Comparison of ENCODE assay signal across 9 cellular contexts in genomic region chr7:30142710-30143109, GRCh38. TPM values are rescaled to one million over a fixed set of nuclear protein-coding genes. Genes with fewer than 3 reads are reported as not detected.
DNase-seq lines count a peak whose midpoint lies in the region; ATAC-seq and TF ChIP-seq lines count a peak whose summit lies in the region.
"Had no signal": no experiment of that assay in that cellular context is flagged by ENCODE, and none has a peak within 500 bp of the region (broad histone marks: within the 10 kb centered on the region; RNA-seq: fewer than 3 reads in every experiment).

No MANE protein-coding gene starts in this region.

- no peaks in the 10 kb centered on the region for H4K20me1 ChIP-seq in OCI-LY3 (ENCODE audit: insufficient read depth, low read length)

- H3K36me3 ChIP-seq in OCI-LY3 (replicated peaks; ENCODE audit: low read depth, low read length) (no peaks in the 10 kb centered on the region), sigmoid colon (no peaks in the 10 kb centered on the region)
- H3K36me3 ChIP-seq: WERI-Rb-1 had no signal

- H3K9ac ChIP-seq in OCI-LY3 (ENCODE audit: low read length), result peak overlapping the region; percentile 82

- H3K9me3 ChIP-seq in OCI-LY3 (ENCODE audit: insufficient read depth, low read length) (no peaks in the 10 kb centered on the region), sigmoid colon (no peaks in the 10 kb centered on the region)

- peaks cover 0 to 7% (median under 1%) of the 10 kb centered on the region in 4 donors for H3K4me1 Mint-ChIP-seq in naive thymus-derived CD8-positive, alpha-beta T cell

- POLR2A ChIA-PET in naive thymus-derived CD8-positive, alpha-beta T cell (lab: Charles Lee), result no interaction called here

- WGBS in sigmoid colon, 2 donors, result 27 to 69% methylated on average over 9 of the region's 9 CpGs

- DNase-seq in GM04504 (ENCODE audit: low read depth) (peak; percentile 51), fibroblast of pulmonary artery (ENCODE audit: low read depth) (peak; percentile 42), sigmoid colon (no peak), T-helper 2 cell (no peak), NCI-H1694 treated with DMSO at 0.1 percent for 48 hours (lab: John Stamatoyannopoulos, UW) (no peak)
- DNase-seq in activated CD4-positive, alpha-beta T cell treated with anti-CD3 and anti-CD28 coated beads for 48 hours, result no peak
- DNase-seq in naive thymus-derived CD8-positive, alpha-beta T cell, result no peak
- DNase-seq: WERI-Rb-1 had no signal

- no peak for TF ChIP-seq EP300 in sigmoid colon (IDR thresholded peaks at IDR 0.05)

- H3K4me1 ChIP-seq in OCI-LY3 (ENCODE audit: low read length), result peaks cover 63% of the 10 kb centered on the region
- H3K4me1 ChIP-seq in sigmoid colon, result peaks cover 0 to 36% (median 19%) of the 10 kb centered on the region in 4 donors

- intact Hi-C loops in sigmoid colon (cut with DNase I), result no loop called here

- peaks cover 78% of the 10 kb centered on the region for H3K79me2 ChIP-seq in OCI-LY3 (ENCODE audit: low read length)

- H3K36me3 Mint-ChIP-seq in naive thymus-derived CD8-positive, alpha-beta T cell, result no peaks in the 10 kb centered on the region

- peak overlapping the region; percentile 91 for H3K4me2 ChIP-seq in OCI-LY3 (ENCODE audit: low read length)

- TF ChIP-seq CTCF in OCI-LY3 (IDR thresholded peaks at IDR 0.05; ENCODE audit: low read depth, low read length) (no peak), fibroblast of pulmonary artery (IDR thresholded peaks at IDR 0.05; ENCODE audit: low read length, missing control alignments) (no peak), sigmoid colon (IDR thresholded peaks at IDR 0.05) (no peak)

- H3K27ac ChIP-seq in OCI-LY3 (ENCODE audit: low read length) (peak overlapping the region; percentile 99), sigmoid colon (peak overlapping the region in 3 of 4 donors; percentile 34 to 80 (median 51))
- H3K27ac ChIP-seq: WERI-Rb-1 had no signal

- no peaks in the 10 kb centered on the region for H3K9me3 Mint-ChIP-seq in naive thymus-derived CD8-positive, alpha-beta T cell

- no peak overlapping the region for H3K4me3 Mint-ChIP-seq in naive thymus-derived CD8-positive, alpha-beta T cell

- H3K27ac Mint-ChIP-seq in naive thymus-derived CD8-positive, alpha-beta T cell, result no peak overlapping the region

- no peaks in the 10 kb centered on the region for H3K27me3 Mint-ChIP-seq in naive thymus-derived CD8-positive, alpha-beta T cell

- H3K27me3 ChIP-seq in OCI-LY3 (ENCODE audit: low read depth, low read length) (no peaks in the 10 kb centered on the region), sigmoid colon (no peaks in the 10 kb centered on the region)

- TF ChIP-seq POLR2A in sigmoid colon (IDR thresholded peaks at IDR 0.05), result no peak

- ATAC-seq in naive thymus-derived CD8-positive, alpha-beta T cell, result no peak

- no peak overlapping the region for H2AFZ ChIP-seq in OCI-LY3 (ENCODE audit: low read depth, low read length)

- H3K4me3 ChIP-seq in OCI-LY3 (ENCODE audit: low read length) (peak overlapping the region; percentile 54), fibroblast of pulmonary artery (replicated peaks; ENCODE audit: low read depth, low read length) (no peak overlapping the region), sigmoid colon (no peak overlapping the region)

RNA-seq across cellular contexts. Expression of gene MTURN, which starts 7.9 kb away (rescaled TPM):
- 100 to 1,000 TPM in 1 of 4 donors, 10 to 100 TPM in 3; 75.9 to 102 (median 87.4) TPM for total RNA-seq in sigmoid colon
- 10 to 100 TPM in 1 of 3 donors, 1 to 10 TPM in 2; 7.2 to 33.0 (median 7.4) TPM for polyA plus RNA-seq in sigmoid colon
- 10 to 100 TPM; 16.5 to 18.0 TPM for total RNA-seq in naive thymus-derived CD8-positive, alpha-beta T cell
- 1 to 10 TPM; 1.4 to 5.2 (median 3.3) TPM for polyA plus RNA-seq in naive thymus-derived CD8-positive, alpha-beta T cell

Comparison
In these comparisons a context has a peak if more than half of its experiments do, and no peak if none do; other contexts are left out.
1. DNase-seq: peak in GM04504 (single experiment) and fibroblast of pulmonary artery (single experiment); none in sigmoid colon (single experiment), T-helper 2 cell (0 of 5), NCI-H1694 treated with DMSO at 0.1 percent for 48 hours (single experiment), activated CD4-positive, alpha-beta T cell treated with anti-CD3 and anti-CD28 coated beads for 48 hours (single experiment) and naive thymus-derived CD8-positive, alpha-beta T cell (0 of 10).
2. RNA of gene MTURN, which starts 7.9 kb away (total RNA-seq): 75.9 to 102 TPM in sigmoid colon; 16.5 to 18.0 TPM in naive thymus-derived CD8-positive, alpha-beta T cell; every median in the first group is over 4 times any median in the second.